In the genomic region with DNA sequence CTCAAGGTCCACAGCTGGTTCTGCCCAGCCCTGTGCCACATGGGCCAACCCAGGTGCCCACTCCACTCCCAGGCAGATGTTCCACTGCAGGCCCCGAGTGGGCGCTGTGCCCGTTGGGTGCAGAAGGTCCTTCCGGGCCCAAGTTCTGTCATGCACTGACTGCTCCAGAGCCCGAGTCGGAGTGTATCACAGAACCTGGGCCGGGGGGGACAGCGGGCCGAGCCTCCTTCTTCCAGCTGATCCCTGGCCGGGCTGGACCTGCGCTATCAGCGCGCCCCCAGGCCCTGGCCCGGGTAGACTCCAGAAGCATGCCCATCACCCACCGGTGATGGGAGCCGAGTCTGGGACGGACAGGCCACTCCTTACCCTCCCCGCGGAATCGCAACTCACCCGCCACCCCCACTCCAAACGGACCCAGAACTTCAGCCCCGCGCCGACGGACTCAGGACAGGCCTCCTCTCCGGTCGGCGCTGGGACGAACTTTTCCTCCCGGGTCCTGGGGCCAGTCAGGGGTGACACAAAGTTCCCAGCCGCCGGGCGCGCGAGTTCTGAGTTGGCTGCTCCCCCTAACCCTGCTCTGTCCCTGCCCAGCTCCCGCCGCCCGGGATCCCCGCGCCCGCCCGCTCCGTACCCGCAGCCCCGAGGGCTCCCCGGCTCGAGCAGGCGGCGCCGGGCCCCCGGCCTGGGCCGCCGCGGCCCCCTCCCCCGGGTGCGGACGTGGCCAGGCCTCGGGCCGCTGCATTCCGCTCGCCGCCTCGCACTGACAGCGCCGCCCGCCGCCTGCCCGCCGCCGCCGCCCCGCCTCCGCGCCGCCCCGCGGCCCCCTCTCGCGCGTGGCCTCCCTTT, we compare ENCODE assay signal across 8 cellular contexts. TPM values are rescaled to one million over a fixed set of nuclear protein-coding genes. Genes with fewer than 3 reads are reported as not detected.
DNase-seq lines count a peak whose midpoint lies in the region; ATAC-seq and TF ChIP-seq lines count a peak whose summit lies in the region.

A gene with protein sequence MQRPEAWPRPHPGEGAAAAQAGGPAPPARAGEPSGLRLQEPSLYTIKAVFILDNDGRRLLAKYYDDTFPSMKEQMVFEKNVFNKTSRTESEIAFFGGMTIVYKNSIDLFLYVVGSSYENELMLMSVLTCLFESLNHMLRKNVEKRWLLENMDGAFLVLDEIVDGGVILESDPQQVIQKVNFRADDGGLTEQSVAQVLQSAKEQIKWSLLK (minus strand): TSS at position 762 of the 846 bp plus-strand sequence. CDS start 20 bp downstream, at position 742.

- no TSS peak for BruUV-seq in IMR-90 (replicated peaks; lab: Mats Ljungman, UMichigan)

- H2BK20ac ChIP-seq in IMR-90 (ENCODE audit: low read depth, low read length): peak within 1 kb of the TSS; percentile 62; the same call in 1 of the 2 replicates

- peak within 1 kb of the TSS; percentile 61; the same call in 1 of the 2 replicates for H3K56ac ChIP-seq in IMR-90 (ENCODE audit: extremely low read depth, insufficient read depth, low read length)

- peak within 1 kb of the TSS; percentile 65 for H3K4me3 ChIP-seq in IMR-90 (ENCODE audit: insufficient read depth, low read depth, low read length)
- H3K4me3 ChIP-seq in mucosa of rectum (ENCODE audit: low read length in 2 of 2): peak within 1 kb of the TSS; percentile 67 to 69
- peak within 1 kb of the TSS; percentile 80 for H3K4me3 ChIP-seq in suprapubic skin

- dilution Hi-C loops in IMR-90 (cut with HindIII; ENCODE audit: low sequenced_read_pairs, unreplicated experiment): no loop called here

- H3K14ac ChIP-seq in IMR-90 (replicated peaks; ENCODE audit: low read depth, low read length): peak within 1 kb of the TSS; percentile 99

- peak; percentile 58 for TF ChIP-seq CTCF in IMR-90 (conservative IDR thresholded peaks at IDR 0.05; ENCODE audit: low read depth, low read length)
- TF ChIP-seq CTCF in suprapubic skin (IDR thresholded peaks at IDR 0.05): peak; percentile 46 to 62

- peak within 1 kb of the TSS; percentile 97 for H2AFZ ChIP-seq in IMR-90 (replicated peaks; ENCODE audit: low read length, poor library complexity)

- H3K9me3 ChIP-seq in IMR-90 (ENCODE audit: control insufficient read depth, insufficient read depth, low read length): no peaks in the 10 kb centered on the region
- no peaks in the 10 kb centered on the region for H3K9me3 ChIP-seq in mucosa of rectum (ENCODE audit: control insufficient read depth in 2 of 2, low read length in 2 of 2)
- H3K9me3 ChIP-seq in suprapubic skin: no peaks in the 10 kb centered on the region

- H3K27me3 ChIP-seq in IMR-90 (ENCODE audit: control insufficient read depth, insufficient read depth, low read length) (no peaks in the 10 kb centered on the region), mucosa of rectum (ENCODE audit: control insufficient read depth in 2 of 2, insufficient read depth in 2 of 2, low read length in 2 of 2) (peaks cover 9 to 14% of the 10 kb centered on the region in 2 donors), suprapubic skin (no peaks in the 10 kb centered on the region)

- peak within 1 kb of the TSS; percentile 46 for H2BK120ac ChIP-seq in IMR-90 (ENCODE audit: low read depth, low read length)

- no peak for TF ChIP-seq EP300 in suprapubic skin (IDR thresholded peaks at IDR 0.05)

- H3K4ac ChIP-seq in IMR-90 (ENCODE audit: low read depth, low read length): peak within 1 kb of the TSS; percentile 96

- H3K9ac ChIP-seq in IMR-90 (ENCODE audit: low read depth, low read length): peak within 1 kb of the TSS; percentile 79
- H3K9ac ChIP-seq in mucosa of rectum (ENCODE audit: low read depth in 1 of 2, low read length in 2 of 2): peak within 1 kb of the TSS; percentile 32 to 71

- H3K4me1 ChIP-seq in IMR-90 (ENCODE audit: control insufficient read depth, insufficient read depth, low read length) (peaks cover 10% of the 10 kb centered on the region), mucosa of rectum (ENCODE audit: control insufficient read depth in 2 of 2, insufficient read depth in 2 of 2, low read length in 2 of 2) (peaks cover 6 to 7% of the 10 kb centered on the region in 2 donors), suprapubic skin (peaks cover 16% of the 10 kb centered on the region)

- DNase-seq in EH (ENCODE audit: low read depth) (peak; percentile 75), IMR-90 (peak; percentile 44), epidermal melanocyte (ENCODE audit: insufficient read length, low spot score) (peak; percentile 77), suprapubic skin (ENCODE audit: low spot score in 2 of 2) (peak in 1 of 2 donors; percentile 86), KG1 (lab: John Stamatoyannopoulos, UW) (no peak), NCI-H1417 treated with DMSO at 0.1 percent for 48 hours (lab: John Stamatoyannopoulos, UW) (no peak)
- DNase-seq in activated CD8-positive, alpha-beta memory T cell treated with anti-CD3 and anti-CD28 coated beads for 24 hours: peak; percentile 82

- peak; percentile 90 for ATAC-seq in IMR-90 (ENCODE audit: low read depth)

- intact Hi-C loops in IMR-90 (cut with micrococcal nuclease): loop anchor here (1.0 to 2.0 kb wide), 2 partner anchors 14 to 37 kb away; no protein-coding TSS in a partner anchor

- peak within 1 kb of the TSS; percentile 95 for H3K23ac ChIP-seq in IMR-90 (ENCODE audit: low read depth, low read length)

- POLR2A ChIA-PET in IMR-90 (lab: Charles Lee; ENCODE audit: unreplicated experiment): no interaction called here

- whole genome bisulfite sequencing in IMR-90 (ENCODE audit: extremely low coverage in 2 of 2, insufficient read length in 1 of 2), 2 experiments: 3% methylated on average over 15 of the region's 81 CpGs; no CpG with 5 or more reads in 1 of the 2 experiments
- 1% methylated on average over 39 of the region's 81 CpGs for WGBS in suprapubic skin

- peaks cover 5 to 18% of the 10 kb centered on the region in 2 experiments for H3K79me1 ChIP-seq in IMR-90 (ENCODE audit: low read depth in 1 of 2, low read length in 2 of 2)

- peak within 1 kb of the TSS; percentile 94 for H2AK9ac ChIP-seq in IMR-90 (replicated peaks; ENCODE audit: low read depth, low read length, poor library complexity)

- TF ChIP-seq POLR2A in IMR-90 (IDR thresholded peaks at IDR 0.05; ENCODE audit: low read depth, low read length) (no peak), suprapubic skin (IDR thresholded peaks at IDR 0.05) (no peak)

- H4K8ac ChIP-seq in IMR-90 (ENCODE audit: low read depth in 2 of 2, low read length in 2 of 2): peak within 1 kb of the TSS; percentile 94

- H3K36me3 ChIP-seq in IMR-90 (ENCODE audit: control insufficient read depth, insufficient read depth, low read length) (peaks cover 6% of the 10 kb centered on the region), mucosa of rectum (ENCODE audit: control insufficient read depth in 2 of 2, insufficient read depth in 2 of 2, low read length in 2 of 2) (no peaks in the 10 kb centered on the region), suprapubic skin (peaks cover 3% of the 10 kb centered on the region)

- H2BK5ac ChIP-seq in IMR-90 (ENCODE audit: low read depth, low read length, poor library complexity, severe bottlenecking): peak within 1 kb of the TSS; percentile 29

- no peaks in the 10 kb centered on the region for H4K20me1 ChIP-seq in IMR-90 (ENCODE audit: insufficient read depth, low read length)

- H3K9me1 ChIP-seq in IMR-90 (ENCODE audit: insufficient read depth, low read length): peaks cover 13% of the 10 kb centered on the region

- peak within 1 kb of the TSS; percentile 58 for H4K5ac ChIP-seq in IMR-90 (ENCODE audit: low read depth, low read length)

- peak within 1 kb of the TSS; percentile 74 for H3K18ac ChIP-seq in IMR-90 (ENCODE audit: low read depth, low read length)

- H2BK15ac ChIP-seq in IMR-90 (ENCODE audit: low read depth, low read length): peak within 1 kb of the TSS; percentile 48; the same call in 1 of the 3 replicates

- peak within 1 kb of the TSS; percentile 66 for H3K27ac ChIP-seq in IMR-90 (ENCODE audit: insufficient read depth, low read length)
- H3K27ac ChIP-seq in mucosa of rectum (ENCODE audit: low read depth in 2 of 2, low read length in 2 of 2): peak within 1 kb of the TSS in 1 of 2 donors; percentile 18
- H3K27ac ChIP-seq in suprapubic skin: peak within 1 kb of the TSS; percentile 83

- H2AK5ac ChIP-seq in IMR-90 (ENCODE audit: low read depth, low read length): peak within 1 kb of the TSS; percentile 90

- peak within 1 kb of the TSS; percentile 85 for H3K4me2 ChIP-seq in IMR-90 (ENCODE audit: low read depth, low read length)

- CTCF ChIA-PET in IMR-90 (lab: Yijun Ruan, JAX): interaction anchor here (1.2 to 1.7 kb wide), 2 partner anchors 10 to 11 kb away, joined by 4 to 12 read pairs; no protein-coding TSS in a partner anchor

- H4K91ac ChIP-seq in IMR-90 (ENCODE audit: insufficient read depth, low read depth, low read length): peak within 1 kb of the TSS; percentile 75

- in situ Hi-C loops in IMR-90 (cut with MboI; ENCODE audit: low sequenced_read_pairs): no loop called here

- TF ChIP-seq RAD21 in IMR-90 (IDR thresholded peaks at IDR 0.05; ENCODE audit: low read length): peak; percentile 38

TF ChIP-seq in IMR-90, 13 proteins besides CTCF, POLR2A, EP300 and RAD21 (continues in another document):
- TF ChIP-seq FOS (IDR thresholded peaks at IDR 0.05; ENCODE audit: low read depth, low read length) (no peak), MAZ (IDR thresholded peaks at IDR 0.05; ENCODE audit: borderline replicate concordance, low read depth, low read length) (peak; percentile 38; the same call in 1 of the 2 replicates), RCOR1 (IDR thresholded peaks at IDR 0.05; ENCODE audit: insufficient replicate concordance, low read length) (no peak)
- TF ChIP-seq, protein P1, sequence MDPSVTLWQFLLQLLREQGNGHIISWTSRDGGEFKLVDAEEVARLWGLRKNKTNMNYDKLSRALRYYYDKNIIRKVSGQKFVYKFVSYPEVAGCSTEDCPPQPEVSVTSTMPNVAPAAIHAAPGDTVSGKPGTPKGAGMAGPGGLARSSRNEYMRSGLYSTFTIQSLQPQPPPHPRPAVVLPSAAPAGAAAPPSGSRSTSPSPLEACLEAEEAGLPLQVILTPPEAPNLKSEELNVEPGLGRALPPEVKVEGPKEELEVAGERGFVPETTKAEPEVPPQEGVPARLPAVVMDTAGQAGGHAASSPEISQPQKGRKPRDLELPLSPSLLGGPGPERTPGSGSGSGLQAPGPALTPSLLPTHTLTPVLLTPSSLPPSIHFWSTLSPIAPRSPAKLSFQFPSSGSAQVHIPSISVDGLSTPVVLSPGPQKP (IDR thresholded peaks at IDR 0.05; ENCODE audit: borderline replicate concordance, low read depth, low read length): no peak

RNA-seq across cellular contexts. Expression of the gene that starts here (rescaled TPM):
- total RNA-seq in IMR-90 (2012; rRNA removed): 41.0 and 60.5 TPM in 2 replicates
- polyA plus RNA-seq in IMR-90 (2012; rRNA removed): 86.1 and 89.4 TPM in 2 replicates
- polyA plus RNA-seq in IMR-90 (2012; cell fraction: cytosol; rRNA removed): 49.6 and 126 TPM in 2 replicates
- 26.4 and 100 TPM in 2 replicates for polyA plus RNA-seq in IMR-90 (2012; cell fraction: nucleus; rRNA removed; ENCODE audit: low replicate concordance)
- total RNA-seq in suprapubic skin: 10 to 100 TPM in 3 of 4 donors, 1 to 10 TPM in 1; 9.7 to 17.2 (median 12.5) TPM

Comparison
In these comparisons a context has a peak if more than half of its experiments do, and no peak if none do; other contexts are left out.
1. DNase-seq: peak in EH (single experiment), IMR-90 (single experiment), activated CD8-positive, alpha-beta memory T cell treated with anti-CD3 and anti-CD28 coated beads for 24 hours (single experiment) and epidermal melanocyte (single experiment); none in KG1 (single experiment) and NCI-H1417 treated with DMSO at 0.1 percent for 48 hours (single experiment).
2. Peak in every context shown above with its lines, with median percentiles within 50 percentile points of each other: H3K4me3 ChIP-seq.